In the genomic region with DNA sequence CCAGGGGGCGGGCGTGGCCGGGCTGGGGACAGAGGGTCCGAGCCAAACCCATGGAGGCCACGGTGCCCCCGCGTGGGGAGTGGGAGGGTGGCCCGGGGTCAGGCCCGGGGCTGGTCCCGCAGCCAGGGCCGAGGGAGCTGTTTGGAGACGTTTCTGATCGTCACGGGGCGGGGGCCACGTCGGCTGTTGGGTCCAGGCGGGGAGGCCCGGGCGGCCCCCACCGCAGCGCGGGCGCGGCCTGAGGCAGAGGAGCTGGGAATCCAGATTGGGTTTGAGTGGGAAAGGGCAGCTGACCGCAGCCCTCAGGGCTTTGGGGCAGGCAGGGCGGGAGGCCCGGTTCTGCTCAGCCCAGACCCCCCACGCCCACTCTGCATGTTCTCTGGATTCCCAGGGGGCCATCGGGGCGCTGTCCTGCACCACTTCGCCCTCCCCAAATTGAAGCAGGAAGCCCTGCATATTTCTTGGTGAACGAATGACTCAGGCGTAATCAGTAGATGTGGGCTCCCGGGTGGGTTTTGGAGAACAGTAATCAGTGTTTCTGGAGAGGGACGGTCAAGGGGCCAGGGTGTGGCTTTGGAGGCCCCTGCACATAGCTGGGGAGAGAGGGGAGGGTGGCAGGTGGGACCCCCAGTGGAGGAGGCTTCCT, we compare ENCODE assay signal across 19 cellular contexts. TPM values are rescaled to one million over a fixed set of nuclear protein-coding genes. Genes with fewer than 3 reads are reported as not detected.
A peak's percentile ranks its signal among the peaks of the same experiment; 100 is the strongest.
DNase-seq lines count a peak whose midpoint lies in the region; ATAC-seq, FAIRE-seq and TF ChIP-seq lines count a peak whose summit lies in the region.
"Had no signal": no experiment of that assay in that cellular context is flagged by ENCODE, and none has a peak within 500 bp of the region (broad histone marks: within the 10 kb centered on the region; RNA-seq: fewer than 3 reads in every experiment).

No MANE protein-coding gene starts in this region.

- H3K27me3 ChIP-seq in body of pancreas: no peaks in the 10 kb centered on the region
- H3K27me3 ChIP-seq in naive thymus-derived CD4-positive, alpha-beta T cell (ENCODE audit: control insufficient read depth in 2 of 2, insufficient read depth in 2 of 2, low read length in 2 of 2): no peaks in the 10 kb centered on the region

- peak; percentile 20 for ATAC-seq in HG02763 (IDR thresholded peaks at IDR 0.05; ENCODE audit: unreplicated experiment)
- ATAC-seq in body of pancreas: peak; percentile 31
- ATAC-seq in naive thymus-derived CD4-positive, alpha-beta T cell: peak; percentile 23
- no peak for ATAC-seq in HG03045 (IDR thresholded peaks at IDR 0.05; ENCODE audit: unreplicated experiment)

- TF ChIP-seq CTCF in body of pancreas (IDR thresholded peaks at IDR 0.05): no peak

- DNase-seq in GM12891 (ENCODE audit: insufficient read length, low spot score): no peak
- DNase-seq in body of pancreas: no peak
- no peak for DNase-seq in naive thymus-derived CD4-positive, alpha-beta T cell
- no peak for DNase-seq in NCI-H82 treated with DMSO at 0.1 percent for 48 hours (lab: John Stamatoyannopoulos, UW; ENCODE audit: unreplicated experiment)
- no peak for DNase-seq in stimulated activated CD4-positive, alpha-beta T cell treated with anti-CD3 and anti-CD28 coated beads, Interleukin-4, amount 100 ng/mL, for 4 hours
- DNase-seq in NCI-H146 treated with DMSO at 0.1 percent for 48 hours (lab: John Stamatoyannopoulos, UW; ENCODE audit: unreplicated experiment): no peak
- DNase-seq: activated CD4-positive, alpha-beta T cell treated with anti-CD3 and anti-CD28 coated beads, Interleukin-2, amount 50 U/mL, for 48 hours; activated effector memory CD4-positive, alpha-beta T cell treated with Interleukin-2 at 50 U/mL for 16 hours; erythroblast; kidney; NCI-H187; NCI-H524 had no signal

- no peaks in the 10 kb centered on the region for H3K4me1 ChIP-seq in body of pancreas
- H3K4me1 ChIP-seq in naive thymus-derived CD4-positive, alpha-beta T cell (ENCODE audit: control insufficient read depth in 2 of 2, insufficient read depth in 2 of 2, low read length in 2 of 2): no peaks in the 10 kb centered on the region

- H3K4me3 ChIP-seq in body of pancreas: no peak overlapping the region
- H3K4me3 ChIP-seq in naive thymus-derived CD4-positive, alpha-beta T cell (ENCODE audit: low read length): no peak overlapping the region
- H3K4me3 ChIP-seq: coronary artery, SK-N-MC had no signal

- no peak overlapping the region for H3K27ac Mint-ChIP-seq in naive thymus-derived CD4-positive, alpha-beta T cell

- no peaks in the 10 kb centered on the region for H3K27me3 Mint-ChIP-seq in naive thymus-derived CD4-positive, alpha-beta T cell

- no peaks in the 10 kb centered on the region for H3K36me3 Mint-ChIP-seq in naive thymus-derived CD4-positive, alpha-beta T cell

- H3K4me3 Mint-ChIP-seq in naive thymus-derived CD4-positive, alpha-beta T cell: no peak overlapping the region

- no peaks in the 10 kb centered on the region for H3K9me3 ChIP-seq in body of pancreas
- H3K9me3 ChIP-seq in naive thymus-derived CD4-positive, alpha-beta T cell (ENCODE audit: control insufficient read depth in 2 of 3, low read length in 3 of 3): no peaks in the 10 kb centered on the region

- FAIRE-seq in GM12891 (lab: Jason Lieb, UNC): peak; percentile 73
- FAIRE-seq: astrocyte, kidney had no signal

- no peaks in the 10 kb centered on the region for H3K9me3 Mint-ChIP-seq in naive thymus-derived CD4-positive, alpha-beta T cell

- POLR2A ChIA-PET in naive thymus-derived CD4-positive, alpha-beta T cell (lab: Charles Lee): interaction anchor here (1.0 to 1.8 kb wide), 6 partner anchors 25 to 99 kb away, joined by 4 to 6 read pairs (median 4); partner anchors contain the start of gene LSP1

- H3K27ac ChIP-seq in body of pancreas: no peak overlapping the region
- H3K27ac ChIP-seq in naive thymus-derived CD4-positive, alpha-beta T cell (ENCODE audit: low read depth, low read length): no peak overlapping the region
- H3K27ac ChIP-seq: coronary artery, SK-N-MC had no signal

- intact Hi-C loops in body of pancreas (cut with DNase I): no loop called here
- intact Hi-C loops in naive thymus-derived CD4-positive, alpha-beta T cell (cut with micrococcal nuclease): no loop called here

- WGBS in body of pancreas, 2 donors: no CpG with 5 or more reads among the region's 36 CpGs

- TF ChIP-seq POLR2A in GM12891 (IDR thresholded peaks at IDR 0.05; ENCODE audit: low read depth, low read length) (no peak), body of pancreas (IDR thresholded peaks at IDR 0.05) (no peak)

- H3K36me3 ChIP-seq in body of pancreas (replicated peaks in 1 of 2; ENCODE audit: insufficient read depth in 1 of 2, low read depth in 2 of 2): no peaks in the 10 kb centered on the region
- no peaks in the 10 kb centered on the region for H3K36me3 ChIP-seq in naive thymus-derived CD4-positive, alpha-beta T cell (ENCODE audit: control insufficient read depth in 2 of 3, insufficient read depth in 3 of 3, low read length in 3 of 3)

- CTCF ChIA-PET in naive thymus-derived CD4-positive, alpha-beta T cell (lab: Charles Lee): interaction anchor here (0.7 to 1.5 kb wide), 3 partner anchors 53 to 254 kb away, joined by 3 read pairs; no protein-coding TSS in a partner anchor

- peaks cover 0 to 2% (median 0%) of the 10 kb centered on the region in 7 donors for H3K4me1 Mint-ChIP-seq in naive thymus-derived CD4-positive, alpha-beta T cell

TF ChIP-seq in GM12891, 5 proteins besides CTCF, POLR2A, EP300 and RAD21:
- TF ChIP-seq POU2F2 (IDR thresholded peaks at IDR 0.05; ENCODE audit: low read depth, low read length) (no peak), PAX5 (IDR thresholded peaks at IDR 0.05; ENCODE audit: insufficient read depth, low read length, severe bottlenecking) (no peak), TAF1 (IDR thresholded peaks at IDR 0.05; ENCODE audit: low read depth, low read length) (no peak), POLR2AphosphoS5 (IDR thresholded peaks at IDR 0.05; ENCODE audit: low read depth, low read length) (no peak)

RNA-seq across cellular contexts. Expression of gene MRPL23, which starts 0.6 kb away (rescaled TPM):
- polyA plus RNA-seq in GM12891 (2012; ENCODE audit: low read depth, missing spikeins): 131 TPM
- total RNA-seq in body of pancreas: 10 to 100 TPM; 40.2 to 83.4 TPM
- total RNA-seq in naive thymus-derived CD4-positive, alpha-beta T cell: 10 to 100 TPM; 43.8 to 54.8 (median 50.4) TPM
- polyA plus RNA-seq in naive thymus-derived CD4-positive, alpha-beta T cell: 10 to 100 TPM; 11.3 to 17.0 TPM

RNA-seq across cellular contexts. Expression of gene TNNT3, which starts 28.2 kb away (rescaled TPM):
- polyA plus RNA-seq in GM12891 (2012; ENCODE audit: low read depth, missing spikeins): 1.5 TPM
- 1 to 10 TPM in 1 of 2 donors, not detected in 1; 1.6 TPM for total RNA-seq in body of pancreas
- total RNA-seq in naive thymus-derived CD4-positive, alpha-beta T cell: 10 to 100 TPM in 4 of 5 experiments, 1 to 10 TPM in 1; 9.8 to 37.1 (median 19.7) TPM
- under 1 TPM in 1 of 2 donors, not detected in 1; 0.31 TPM for polyA plus RNA-seq in naive thymus-derived CD4-positive, alpha-beta T cell
- total RNA-seq: astrocyte had no signal

RNA-seq across cellular contexts. Expression of gene H19, which starts 49.9 kb away (rescaled TPM):
- 1.6 TPM for polyA plus RNA-seq in GM12891 (2012; ENCODE audit: low read depth, missing spikeins)
- total RNA-seq in body of pancreas: 100 to 1,000 TPM; 151 to 234 TPM
- under 1 TPM in 2 of 5 experiments, not detected in 3; 0.29 to 0.44 TPM for total RNA-seq in naive thymus-derived CD4-positive, alpha-beta T cell
- not detected for polyA plus RNA-seq in naive thymus-derived CD4-positive, alpha-beta T cell
- total RNA-seq: OCI-LY7 had no signal

RNA-seq across cellular contexts. Expression of gene PRR33, which starts 56.0 kb away (rescaled TPM):
- 5.7 TPM for polyA plus RNA-seq in GM12891 (2012; ENCODE audit: low read depth, missing spikeins)
- total RNA-seq in body of pancreas: not detected
- total RNA-seq in naive thymus-derived CD4-positive, alpha-beta T cell: under 1 TPM in 2 of 5 experiments, not detected in 3; 0.07 to 0.10 TPM
- under 1 TPM in 1 of 2 donors, not detected in 1; 0.17 TPM for polyA plus RNA-seq in naive thymus-derived CD4-positive, alpha-beta T cell
- total RNA-seq: astrocyte, kidney, OCI-LY7, subcutaneous adipose tissue had no signal

Comparison
In these comparisons a context has a peak if more than half of its experiments do, and no peak if none do; other contexts are left out.
1. RNA of gene TNNT3, which starts 28.2 kb away (total RNA-seq): 9.8 to 37.1 TPM in naive thymus-derived CD4-positive, alpha-beta T cell; 1.6 TPM in body of pancreas; every median in the first group is over 4 times any median in the second.
2. RNA of gene H19, which starts 49.9 kb away (total RNA-seq): 151 to 234 TPM in body of pancreas; 0.29 to 0.44 TPM in naive thymus-derived CD4-positive, alpha-beta T cell; every median in the first group is over 100 times any median in the second.